Comparison of ENCODE assay signal across 25 cellular contexts in the genomic region with DNA sequence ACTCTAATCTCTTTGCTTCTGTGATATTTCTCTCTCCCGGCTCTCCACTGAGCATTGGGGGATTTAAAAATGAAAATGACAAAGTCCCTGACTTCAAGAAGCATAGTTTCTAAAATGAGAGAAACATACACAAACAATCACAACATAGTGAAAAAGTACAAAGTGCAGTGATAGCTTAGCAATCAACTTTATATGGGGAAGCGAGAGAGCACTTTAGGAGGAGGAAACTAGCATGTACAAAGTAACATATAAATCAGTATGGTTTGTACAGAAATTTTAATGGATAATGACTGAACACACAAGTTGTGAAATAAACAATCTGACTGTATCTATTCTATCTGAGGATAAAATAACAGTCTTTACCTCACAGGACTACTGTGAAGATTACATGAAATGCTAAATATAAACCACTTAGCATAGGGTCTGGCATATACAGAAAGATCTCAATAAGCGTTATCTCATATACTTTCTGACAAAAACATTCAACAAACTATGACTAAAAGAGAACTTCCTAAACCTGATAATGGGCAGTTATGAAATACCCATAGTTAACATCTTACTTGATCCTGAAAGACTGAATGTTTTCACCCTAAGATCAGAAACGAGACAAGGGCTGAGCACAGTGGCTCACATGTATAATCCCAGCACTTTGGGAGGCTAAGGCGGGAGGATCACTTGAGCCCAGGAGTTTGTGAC.
DNase-seq lines count a peak whose midpoint lies in the region; ATAC-seq, FAIRE-seq and TF ChIP-seq lines count a peak whose summit lies in the region.
"Had no signal": no experiment of that assay in that cellular context is flagged by ENCODE, and none has a peak within 500 bp of the region (broad histone marks: within the 10 kb centered on the region; RNA-seq: fewer than 3 reads in every experiment).

No MANE protein-coding gene starts in this region.

- H3K27ac ChIP-seq in small intestine (ENCODE audit: low read depth in 1 of 2, low read length in 1 of 2), result no peak overlapping the region
- H3K27ac ChIP-seq: 22Rv1, SJCRH30 had no signal

- no peaks in the 10 kb centered on the region for H3K36me3 ChIP-seq in small intestine (ENCODE audit: control insufficient read depth in 2 of 2, insufficient read depth in 2 of 2, low read length in 2 of 2)
- H3K36me3 ChIP-seq: SJCRH30 had no signal

- peaks cover 0 to 2% of the 10 kb centered on the region in 2 donors for H3K4me1 ChIP-seq in small intestine (ENCODE audit: control insufficient read depth in 2 of 2, insufficient read depth in 1 of 2, low read depth in 1 of 2, low read length in 1 of 2)
- H3K4me1 ChIP-seq: SJCRH30 had no signal

- H3K36me3 Mint-ChIP-seq in activated naive CD8-positive, alpha-beta T cell treated with anti-CD3 and anti-CD28 coated beads, Interleukin-2, amount 10 ng/mL, durations not matched to agents 7 days and 5 days, result peaks cover 10% of the 10 kb centered on the region
- H3K36me3 Mint-ChIP-seq in activated naive CD8-positive, alpha-beta T cell treated with anti-CD3 and anti-CD28 coated beads for 36 hours, result peaks cover 29% of the 10 kb centered on the region
- H3K36me3 Mint-ChIP-seq in chondrocyte (ENCODE audit: low read depth), result peaks cover 18% of the 10 kb centered on the region
- H3K36me3 Mint-ChIP-seq in activated T-cell treated with anti-CD3 and anti-CD28 coated beads, Interleukin-2, amount 50 U/mL, for 4 hours (ENCODE audit: insufficient read depth), result peaks cover 5% of the 10 kb centered on the region

- no peak for TF ChIP-seq CTCF in chondrocyte (IDR thresholded peaks at IDR 0.05)
- TF ChIP-seq CTCF in fibroblast of the aortic adventitia (IDR thresholded peaks at IDR 0.05; ENCODE audit: insufficient read depth, low read length), result no peak

- no peaks in the 10 kb centered on the region for H3K9me3 ChIP-seq in small intestine (ENCODE audit: control insufficient read depth, low read depth)
- H3K9me3 ChIP-seq: MG63, SJCRH30 had no signal

- FAIRE-seq in small intestine (lab: Jason Lieb, UNC) (no peak), HTR-8/SVneo (lab: Jason Lieb, UNC) (no peak)
- FAIRE-seq: H54, HepG2 had no signal

- H3K9me3 Mint-ChIP-seq in activated naive CD8-positive, alpha-beta T cell treated with anti-CD3 and anti-CD28 coated beads, Interleukin-2, amount 10 ng/mL, durations not matched to agents 7 days and 5 days, result no peaks in the 10 kb centered on the region
- no peaks in the 10 kb centered on the region for H3K9me3 Mint-ChIP-seq in activated naive CD8-positive, alpha-beta T cell treated with anti-CD3 and anti-CD28 coated beads for 36 hours
- H3K9me3 Mint-ChIP-seq in chondrocyte (ENCODE audit: low read depth), result no peaks in the 10 kb centered on the region
- H3K9me3 Mint-ChIP-seq in activated T-cell treated with anti-CD3 and anti-CD28 coated beads, Interleukin-2, amount 50 U/mL, for 4 hours, result no peaks in the 10 kb centered on the region

- H3K4me3 ChIP-seq in fibroblast of the aortic adventitia (ENCODE audit: low read depth, low read length) (no peak overlapping the region), small intestine (ENCODE audit: low read depth in 1 of 2, low read length in 2 of 2) (no peak overlapping the region)
- H3K4me3 ChIP-seq: MG63, SJCRH30 had no signal

- 73 to 84% (median 83%) methylated on average over 5 of the region's 5 CpGs for WGBS in small intestine, 3 donors

- POLR2A ChIA-PET in activated naive CD8-positive, alpha-beta T cell treated with anti-CD3 and anti-CD28 coated beads, Interleukin-2, amount 10 ng/mL, durations not matched to agents 7 days and 5 days (lab: Charles Lee), result no interaction called here

- no peaks in the 10 kb centered on the region for H3K27me3 ChIP-seq in small intestine (ENCODE audit: control insufficient read depth in 2 of 2, insufficient read depth in 2 of 2, low read length in 2 of 2)
- H3K27me3 ChIP-seq: MG63, SJCRH30 had no signal

- H3K27ac Mint-ChIP-seq in activated naive CD8-positive, alpha-beta T cell treated with anti-CD3 and anti-CD28 coated beads, Interleukin-2, amount 10 ng/mL, durations not matched to agents 7 days and 5 days, result peak overlapping the region; percentile 21
- no peak overlapping the region for H3K27ac Mint-ChIP-seq in activated naive CD8-positive, alpha-beta T cell treated with anti-CD3 and anti-CD28 coated beads for 36 hours
- H3K27ac Mint-ChIP-seq in chondrocyte (ENCODE audit: unreplicated experiment), result peak overlapping the region; percentile 33

- peaks cover 2% of the 10 kb centered on the region for H3K4me1 Mint-ChIP-seq in activated naive CD8-positive, alpha-beta T cell treated with anti-CD3 and anti-CD28 coated beads, Interleukin-2, amount 10 ng/mL, durations not matched to agents 7 days and 5 days
- peaks cover 4% of the 10 kb centered on the region for H3K4me1 Mint-ChIP-seq in activated naive CD8-positive, alpha-beta T cell treated with anti-CD3 and anti-CD28 coated beads for 36 hours
- peaks cover 49% of the 10 kb centered on the region for H3K4me1 Mint-ChIP-seq in chondrocyte (ENCODE audit: low read depth)
- H3K4me1 Mint-ChIP-seq in activated T-cell treated with anti-CD3 and anti-CD28 coated beads, Interleukin-2, amount 50 U/mL, for 4 hours (ENCODE audit: low read depth), result peaks cover 3% of the 10 kb centered on the region

- H3K27me3 Mint-ChIP-seq in activated naive CD8-positive, alpha-beta T cell treated with anti-CD3 and anti-CD28 coated beads, Interleukin-2, amount 10 ng/mL, durations not matched to agents 7 days and 5 days, result no peaks in the 10 kb centered on the region
- H3K27me3 Mint-ChIP-seq in activated naive CD8-positive, alpha-beta T cell treated with anti-CD3 and anti-CD28 coated beads for 36 hours, result no peaks in the 10 kb centered on the region
- no peaks in the 10 kb centered on the region for H3K27me3 Mint-ChIP-seq in chondrocyte (ENCODE audit: low read depth)
- no peaks in the 10 kb centered on the region for H3K27me3 Mint-ChIP-seq in activated T-cell treated with anti-CD3 and anti-CD28 coated beads, Interleukin-2, amount 50 U/mL, for 4 hours (ENCODE audit: low read depth)

- no peak for DNase-seq in activated naive CD8-positive, alpha-beta T cell treated with anti-CD3 and anti-CD28 coated beads, Interleukin-2, amount 10 ng/mL, durations not matched to agents 7 days and 5 days
- DNase-seq in activated naive CD8-positive, alpha-beta T cell treated with anti-CD3 and anti-CD28 coated beads for 36 hours, result no peak
- DNase-seq in chondrocyte (ENCODE audit: low spot score) (no peak), fibroblast of the aortic adventitia (ENCODE audit: low read depth) (peak; percentile 8), small intestine (peak; percentile 3), HTR-8/SVneo (ENCODE audit: insufficient read length, low spot score) (no peak)
- DNase-seq in activated T-cell treated with anti-CD3 and anti-CD28 coated beads, Interleukin-2, amount 50 U/mL, for 4 hours, result no peak
- DNase-seq: ACHN; Calu3; DMS153; KBM-7; MG63; NCI-H1105 treated with DMSO at 0.1 percent for 48 hours; NCI-H146; NCI-H2029; NCI-H446 treated with DMSO at 0.1 percent for 48 hours; NCI-H526; NCI-H82; NK-92 treated with Interleukin-12 subunit alpha and Interleukin-12 subunit beta, amount 100 ng/mL, for 24 hours; PC-3; SJCRH30 had no signal

- H3K4me3 Mint-ChIP-seq in activated naive CD8-positive, alpha-beta T cell treated with anti-CD3 and anti-CD28 coated beads, Interleukin-2, amount 10 ng/mL, durations not matched to agents 7 days and 5 days, result no peak overlapping the region
- no peak overlapping the region for H3K4me3 Mint-ChIP-seq in activated naive CD8-positive, alpha-beta T cell treated with anti-CD3 and anti-CD28 coated beads for 36 hours
- no peak overlapping the region for H3K4me3 Mint-ChIP-seq in chondrocyte (ENCODE audit: unreplicated experiment)
- no peak overlapping the region for H3K4me3 Mint-ChIP-seq in activated T-cell treated with anti-CD3 and anti-CD28 coated beads, Interleukin-2, amount 50 U/mL, for 4 hours

- no peak for ATAC-seq in activated naive CD8-positive, alpha-beta T cell treated with anti-CD3 and anti-CD28 coated beads, Interleukin-2, amount 10 ng/mL, durations not matched to agents 7 days and 5 days (ENCODE audit: low read depth)
- no peak for ATAC-seq in activated CD4-positive, CD25-positive, alpha-beta regulatory T cell treated with anti-CD3 and anti-CD28 coated beads, Interleukin-2, amount 50 U/mL, for 24 hours
- ATAC-seq in activated T-cell treated with anti-CD3 and anti-CD28 coated beads, Interleukin-2, amount 50 U/mL, for 4 hours, result no peak
- ATAC-seq: HepG2, PC-3 had no signal

Comparison
In these comparisons a context has a peak if more than half of its experiments do, and no peak if none do; other contexts are left out.
1. DNase-seq: peak in fibroblast of the aortic adventitia (single experiment) and small intestine (single experiment); none in activated naive CD8-positive, alpha-beta T cell treated with anti-CD3 and anti-CD28 coated beads, Interleukin-2, amount 10 ng/mL, durations not matched to agents 7 days and 5 days (single experiment), activated naive CD8-positive, alpha-beta T cell treated with anti-CD3 and anti-CD28 coated beads for 36 hours (single experiment), chondrocyte (single experiment), HTR-8/SVneo (single experiment) and activated T-cell treated with anti-CD3 and anti-CD28 coated beads, Interleukin-2, amount 50 U/mL, for 4 hours (single experiment).